17 cellular contexts compared by ENCODE assay signal in genomic region chr3:42276419-42277132, GRCh38. TPM values are rescaled to one million over a fixed set of nuclear protein-coding genes. Genes with fewer than 3 reads are reported as not detected.
DNase-seq lines count a peak whose midpoint lies in the region; ATAC-seq lines count a peak whose summit lies in the region.
"Had no signal": no experiment of that assay in that cellular context is flagged by ENCODE, and none has a peak within 500 bp of the region (broad histone marks: within the 10 kb centered on the region; RNA-seq: fewer than 3 reads in every experiment).

No MANE protein-coding gene starts in this region.

- H3K27me3 Mint-ChIP-seq in activated CD4-positive, alpha-beta T cell treated with anti-CD3 and anti-CD28 coated beads, Interleukin-2, amount 10 ng/mL, durations not matched to agents 7 days and 5 days = peaks cover 2% of the 10 kb centered on the region
- H3K27me3 Mint-ChIP-seq: activated T-cell treated with anti-CD3 and anti-CD28 coated beads, Interleukin-2, amount 50 U/mL, for 24 hours had no signal

- no peaks in the 10 kb centered on the region for H3K36me3 Mint-ChIP-seq in activated CD4-positive, alpha-beta T cell treated with anti-CD3 and anti-CD28 coated beads, Interleukin-2, amount 10 ng/mL, durations not matched to agents 7 days and 5 days (ENCODE audit: low read depth)

- no peak overlapping the region for H3K27ac Mint-ChIP-seq in activated CD4-positive, alpha-beta T cell treated with anti-CD3 and anti-CD28 coated beads, Interleukin-2, amount 10 ng/mL, durations not matched to agents 7 days and 5 days
- H3K27ac Mint-ChIP-seq: activated T-cell treated with anti-CD3 and anti-CD28 coated beads, Interleukin-2, amount 50 U/mL, for 24 hours; stimulated activated naive B cell treated with anti-CD40 and anti-IgM and Interleukin-4, amounts not matched to agents 10 μg/mL and 1 μg/mL and 100 μg/mL, for 72 hours; WTC11 had no signal

- H3K4me3 Mint-ChIP-seq in activated CD4-positive, alpha-beta T cell treated with anti-CD3 and anti-CD28 coated beads, Interleukin-2, amount 10 ng/mL, durations not matched to agents 7 days and 5 days = no peak overlapping the region
- H3K4me3 Mint-ChIP-seq: activated T-cell treated with anti-CD3 and anti-CD28 coated beads, Interleukin-2, amount 50 U/mL, for 24 hours; stimulated activated naive B cell treated with anti-CD40 and anti-IgM and Interleukin-4, amounts not matched to agents 10 μg/mL and 1 μg/mL and 100 μg/mL, for 72 hours; WTC11 had no signal

- ATAC-seq in GM19351 (IDR thresholded peaks at IDR 0.05; ENCODE audit: unreplicated experiment) = peak; percentile 89
- ATAC-seq in HG02610 (IDR thresholded peaks at IDR 0.05; ENCODE audit: unreplicated experiment) = peak; percentile 79
- peak; percentile 89 for ATAC-seq in HG03280 (IDR thresholded peaks at IDR 0.05; ENCODE audit: unreplicated experiment)
- no peak for ATAC-seq in GM18870 (IDR thresholded peaks at IDR 0.05; ENCODE audit: unreplicated experiment)
- ATAC-seq: stimulated activated naive B cell treated with anti-CD40 and anti-IgM and Interleukin-4, amounts not matched to agents 10 μg/mL and 1 μg/mL and 100 μg/mL, for 72 hours; WTC11 had no signal

- POLR2A ChIA-PET in activated CD4-positive, alpha-beta T cell treated with anti-CD3 and anti-CD28 coated beads, Interleukin-2, amount 10 ng/mL, durations not matched to agents 7 days and 5 days (lab: Charles Lee) = no interaction called here

- H3K9me3 Mint-ChIP-seq in activated CD4-positive, alpha-beta T cell treated with anti-CD3 and anti-CD28 coated beads, Interleukin-2, amount 10 ng/mL, durations not matched to agents 7 days and 5 days = peaks cover 20% of the 10 kb centered on the region

- DNase-seq in G401 (ENCODE audit: low spot score) (peak; percentile 6), NCI-H526 treated with DMSO at 0.1 percent for 48 hours (lab: John Stamatoyannopoulos, UW) (no peak), islet precursor cell (no peak)
- DNase-seq in activated CD4-positive, alpha-beta T cell treated with anti-CD3 and anti-CD28 coated beads, Interleukin-2, amount 10 ng/mL, durations not matched to agents 7 days and 5 days = no peak
- DNase-seq: activated T-cell treated with anti-CD3 and anti-CD28 coated beads, Interleukin-2, amount 50 U/mL, for 24 hours; hippocampal formation; NCI-H446; stimulated activated CD4-positive, alpha-beta T cell treated with anti-CD3 and anti-CD28 coated beads, Interleukin-1b, Interleukin-23, amount 100 ng/mL, for 48 hours; stimulated activated naive B cell treated with anti-CD40 and anti-IgM and Interleukin-4, amounts not matched to agents 10 μg/mL and 1 μg/mL and 100 μg/mL, for 72 hours had no signal

- H3K4me1 Mint-ChIP-seq in activated CD4-positive, alpha-beta T cell treated with anti-CD3 and anti-CD28 coated beads, Interleukin-2, amount 10 ng/mL, durations not matched to agents 7 days and 5 days = no peaks in the 10 kb centered on the region
- H3K4me1 Mint-ChIP-seq: stimulated activated naive B cell treated with anti-CD40 and anti-IgM and Interleukin-4, amounts not matched to agents 10 μg/mL and 1 μg/mL and 100 μg/mL, for 72 hours; WTC11 had no signal

- CTCF ChIA-PET in activated CD4-positive, alpha-beta T cell treated with anti-CD3 and anti-CD28 coated beads, Interleukin-2, amount 10 ng/mL, durations not matched to agents 7 days and 5 days (lab: Charles Lee) = no interaction called here

- in situ Hi-C loops in G401 (cut with HindIII; ENCODE audit: low sequenced_read_pairs) = no loop called here

RNA-seq across cellular contexts. Expression of gene CCK, which starts 10.6 kb away (rescaled TPM):
- total RNA-seq in G401 (2014; rRNA removed; shearing (Covaris generic)) = not detected in 2 replicates
- total RNA-seq in activated CD4-positive, alpha-beta T cell treated with anti-CD3 and anti-CD28 coated beads, Interleukin-2, amount 10 ng/mL, durations not matched to agents 7 days and 5 days = not detected
- total RNA-seq: A172, MCF 10A, osteoblast had no signal
